ENCODE assay signal across 8 cellular contexts in the genomic region with DNA sequence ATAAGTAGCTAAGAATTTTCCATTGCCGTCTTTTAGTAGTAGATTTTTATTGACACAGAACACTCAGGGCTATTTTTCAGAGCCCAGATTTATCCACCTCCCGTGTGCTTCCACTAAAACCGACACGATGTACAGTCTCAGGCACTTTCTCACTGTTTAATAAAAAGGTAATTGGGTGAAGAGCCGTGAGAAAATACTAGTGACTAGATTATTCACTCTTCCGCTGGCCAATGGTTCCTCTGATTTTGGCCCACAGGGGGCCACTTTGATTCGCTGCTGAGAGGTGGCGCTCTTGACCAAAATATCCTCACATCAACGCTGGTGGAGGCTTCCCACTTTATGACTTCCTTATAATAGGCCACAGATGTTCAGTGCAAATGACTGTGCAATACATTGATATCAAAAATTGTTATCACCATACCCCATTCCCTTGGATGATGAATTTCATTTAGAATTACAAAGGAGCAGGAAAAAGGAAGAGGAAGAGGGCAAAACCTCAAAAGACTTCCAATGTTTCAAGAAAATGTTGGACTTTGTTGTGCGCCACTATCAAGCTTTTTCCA. TPM values are rescaled to one million over a fixed set of nuclear protein-coding genes. Genes with fewer than 3 reads are reported as not detected.
DNase-seq lines count a peak whose midpoint lies in the region; ATAC-seq and TF ChIP-seq lines count a peak whose summit lies in the region.

No MANE protein-coding gene starts in this region.

- DNase-seq in DMS53 treated with DMSO at 0.1 percent for 48 hours (lab: John Stamatoyannopoulos, UW; ENCODE audit: unreplicated experiment) (peak; percentile 49), NCI-H524 (lab: John Stamatoyannopoulos, UW) (peak; percentile 86 to 90), fibroblast of mammary gland (ENCODE audit: low read depth) (peak; percentile 75), natural killer cell (no peak)
- DNase-seq in activated CD8-positive, alpha-beta T cell treated with anti-CD3 and anti-CD28 coated beads for 36 hours: peak; percentile 59
- DNase-seq in activated T-helper 2 cell treated with anti-CD3 and anti-CD28 coated beads, Interferon-gamma antibody, Interleukin-2, Interleukin-4, amounts not matched to agents 10 μg/mL and 5 μg/mL and 100 μg/mL, durations not matched to agents 14 hours and 24 hours and 36 hours (ENCODE audit: low spot score): no peak

- no peaks in the 10 kb centered on the region for H3K36me3 Mint-ChIP-seq in activated CD8-positive, alpha-beta T cell treated with anti-CD3 and anti-CD28 coated beads for 36 hours (ENCODE audit: low read depth)
- no peaks in the 10 kb centered on the region for H3K36me3 Mint-ChIP-seq in natural killer cell
- no peaks in the 10 kb centered on the region for H3K36me3 Mint-ChIP-seq in activated T-helper 2 cell treated with anti-CD3 and anti-CD28 coated beads, Interferon-gamma antibody, Interleukin-2, Interleukin-4, amounts not matched to agents 10 μg/mL and 5 μg/mL and 100 μg/mL, durations not matched to agents 14 hours and 24 hours and 36 hours (ENCODE audit: low read depth)

- no peaks in the 10 kb centered on the region for H3K9me3 Mint-ChIP-seq in activated CD8-positive, alpha-beta T cell treated with anti-CD3 and anti-CD28 coated beads for 36 hours
- H3K9me3 Mint-ChIP-seq in natural killer cell: no peaks in the 10 kb centered on the region
- no peaks in the 10 kb centered on the region for H3K9me3 Mint-ChIP-seq in activated T-helper 2 cell treated with anti-CD3 and anti-CD28 coated beads, Interferon-gamma antibody, Interleukin-2, Interleukin-4, amounts not matched to agents 10 μg/mL and 5 μg/mL and 100 μg/mL, durations not matched to agents 14 hours and 24 hours and 36 hours

- ATAC-seq in GM19395 (IDR thresholded peaks at IDR 0.05; ENCODE audit: unreplicated experiment) (peak; percentile 91), HG03280 (IDR thresholded peaks at IDR 0.05; ENCODE audit: unreplicated experiment) (peak; percentile 79), natural killer cell (peak; percentile 59 to 68 (median 67))
- peak; percentile 71 for ATAC-seq in activated CD8-positive, alpha-beta T cell treated with anti-CD3 and anti-CD28 coated beads for 36 hours

- POLR2A ChIA-PET in activated CD8-positive, alpha-beta T cell treated with anti-CD3 and anti-CD28 coated beads for 36 hours (lab: Charles Lee): interaction anchor here (1.0 to 1.2 kb wide), 2 partner anchors 443 to 467 kb away, joined by 3 read pairs; no protein-coding TSS in a partner anchor

- intact Hi-C loops in activated CD8-positive, alpha-beta T cell treated with anti-CD3 and anti-CD28 coated beads for 36 hours (cut with micrococcal nuclease): loop anchor here (10.0 kb wide), 1 partner anchor 661 kb away; no protein-coding TSS in a partner anchor
- intact Hi-C loops in natural killer cell (cut with micrococcal nuclease): loop anchor here (5.0 kb wide), 1 partner anchor 643 kb away; the partner anchor contains the start of gene HINT3
- intact Hi-C loops in activated T-helper 2 cell treated with anti-CD3 and anti-CD28 coated beads, Interferon-gamma antibody, Interleukin-2, Interleukin-4, amounts not matched to agents 10 μg/mL and 5 μg/mL and 100 μg/mL, durations not matched to agents 14 hours and 24 hours and 36 hours (cut with micrococcal nuclease): loop anchor here (1.0 kb wide), 1 partner anchor 440 kb away; no protein-coding TSS in a partner anchor

- peaks cover 14% of the 10 kb centered on the region for H3K27me3 Mint-ChIP-seq in activated CD8-positive, alpha-beta T cell treated with anti-CD3 and anti-CD28 coated beads for 36 hours
- peaks cover 10 to 20% of the 10 kb centered on the region in 2 donors for H3K27me3 Mint-ChIP-seq in natural killer cell (ENCODE audit: low read depth in 2 of 2)
- H3K27me3 Mint-ChIP-seq in activated T-helper 2 cell treated with anti-CD3 and anti-CD28 coated beads, Interferon-gamma antibody, Interleukin-2, Interleukin-4, amounts not matched to agents 10 μg/mL and 5 μg/mL and 100 μg/mL, durations not matched to agents 14 hours and 24 hours and 36 hours (ENCODE audit: low read depth): peaks cover 21% of the 10 kb centered on the region

- TF ChIP-seq CTCF in activated CD8-positive, alpha-beta T cell treated with anti-CD3 and anti-CD28 coated beads for 36 hours (IDR thresholded peaks at IDR 0.05): peak; percentile 66
- TF ChIP-seq CTCF in fibroblast of mammary gland (conservative IDR thresholded peaks at IDR 0.05; ENCODE audit: control insufficient read depth, insufficient read depth, low read depth, low read length) (peak; percentile 76), natural killer cell (IDR thresholded peaks at IDR 0.05) (peak; percentile 50)

- peaks cover 2% of the 10 kb centered on the region for H3K4me1 Mint-ChIP-seq in activated CD8-positive, alpha-beta T cell treated with anti-CD3 and anti-CD28 coated beads for 36 hours (ENCODE audit: low read depth)
- H3K4me1 Mint-ChIP-seq in natural killer cell: peaks cover 0 to 4% of the 10 kb centered on the region in 2 donors
- H3K4me1 Mint-ChIP-seq in activated T-helper 2 cell treated with anti-CD3 and anti-CD28 coated beads, Interferon-gamma antibody, Interleukin-2, Interleukin-4, amounts not matched to agents 10 μg/mL and 5 μg/mL and 100 μg/mL, durations not matched to agents 14 hours and 24 hours and 36 hours (ENCODE audit: low read depth): no peaks in the 10 kb centered on the region

- H3K4me3 Mint-ChIP-seq in activated CD8-positive, alpha-beta T cell treated with anti-CD3 and anti-CD28 coated beads for 36 hours: no peak overlapping the region
- H3K4me3 Mint-ChIP-seq in natural killer cell: no peak overlapping the region
- H3K4me3 Mint-ChIP-seq in activated T-helper 2 cell treated with anti-CD3 and anti-CD28 coated beads, Interferon-gamma antibody, Interleukin-2, Interleukin-4, amounts not matched to agents 10 μg/mL and 5 μg/mL and 100 μg/mL, durations not matched to agents 14 hours and 24 hours and 36 hours (ENCODE audit: low read depth): no peak overlapping the region

- H3K27ac Mint-ChIP-seq in activated CD8-positive, alpha-beta T cell treated with anti-CD3 and anti-CD28 coated beads for 36 hours: no peak overlapping the region
- H3K27ac Mint-ChIP-seq in natural killer cell: no peak overlapping the region
- H3K27ac Mint-ChIP-seq in activated T-helper 2 cell treated with anti-CD3 and anti-CD28 coated beads, Interferon-gamma antibody, Interleukin-2, Interleukin-4, amounts not matched to agents 10 μg/mL and 5 μg/mL and 100 μg/mL, durations not matched to agents 14 hours and 24 hours and 36 hours: no peak overlapping the region

- H3K4me3 ChIP-seq in fibroblast of mammary gland (ENCODE audit: control insufficient read depth, low read depth, low read length): no peak overlapping the region

- CTCF ChIA-PET in activated CD8-positive, alpha-beta T cell treated with anti-CD3 and anti-CD28 coated beads for 36 hours (lab: Charles Lee): interaction anchor here (0.6 to 5.8 kb wide), 16 partner anchors 9 to 686 kb away, joined by 3 to 50 read pairs (median 6); partner anchors contain the start of gene HDDC2

RNA-seq across cellular contexts. Expression of gene HDDC2, which starts 12.3 kb away (rescaled TPM):
- 100 to 1,000 TPM; 119 to 121 TPM for total RNA-seq in activated CD8-positive, alpha-beta T cell treated with anti-CD3 and anti-CD28 coated beads for 36 hours
- total RNA-seq in natural killer cell: 10 to 100 TPM; 53.5 to 87.5 (median 57.3) TPM
- total RNA-seq in activated T-helper 2 cell treated with anti-CD3 and anti-CD28 coated beads, Interferon-gamma antibody, Interleukin-2, Interleukin-4, amounts not matched to agents 10 μg/mL and 5 μg/mL and 100 μg/mL, durations not matched to agents 14 hours and 24 hours and 36 hours: 78.3 and 80.7 TPM in 2 replicates

Comparison
In these comparisons a context has a peak if more than half of its experiments do, and no peak if none do; other contexts are left out.
1. DNase-seq: peak in DMS53 treated with DMSO at 0.1 percent for 48 hours (single experiment), NCI-H524 (2 of 2), activated CD8-positive, alpha-beta T cell treated with anti-CD3 and anti-CD28 coated beads for 36 hours (single experiment) and fibroblast of mammary gland (single experiment); none in natural killer cell (single experiment) and activated T-helper 2 cell treated with anti-CD3 and anti-CD28 coated beads, Interferon-gamma antibody, Interleukin-2, Interleukin-4, amounts not matched to agents 10 μg/mL and 5 μg/mL and 100 μg/mL, durations not matched to agents 14 hours and 24 hours and 36 hours (single experiment).
2. Peak in every context shown above with its lines, with median percentiles within 50 percentile points of each other: ATAC-seq and CTCF ChIP-seq.